1 cellular context compared by ENCODE assay signal in the genomic region with DNA sequence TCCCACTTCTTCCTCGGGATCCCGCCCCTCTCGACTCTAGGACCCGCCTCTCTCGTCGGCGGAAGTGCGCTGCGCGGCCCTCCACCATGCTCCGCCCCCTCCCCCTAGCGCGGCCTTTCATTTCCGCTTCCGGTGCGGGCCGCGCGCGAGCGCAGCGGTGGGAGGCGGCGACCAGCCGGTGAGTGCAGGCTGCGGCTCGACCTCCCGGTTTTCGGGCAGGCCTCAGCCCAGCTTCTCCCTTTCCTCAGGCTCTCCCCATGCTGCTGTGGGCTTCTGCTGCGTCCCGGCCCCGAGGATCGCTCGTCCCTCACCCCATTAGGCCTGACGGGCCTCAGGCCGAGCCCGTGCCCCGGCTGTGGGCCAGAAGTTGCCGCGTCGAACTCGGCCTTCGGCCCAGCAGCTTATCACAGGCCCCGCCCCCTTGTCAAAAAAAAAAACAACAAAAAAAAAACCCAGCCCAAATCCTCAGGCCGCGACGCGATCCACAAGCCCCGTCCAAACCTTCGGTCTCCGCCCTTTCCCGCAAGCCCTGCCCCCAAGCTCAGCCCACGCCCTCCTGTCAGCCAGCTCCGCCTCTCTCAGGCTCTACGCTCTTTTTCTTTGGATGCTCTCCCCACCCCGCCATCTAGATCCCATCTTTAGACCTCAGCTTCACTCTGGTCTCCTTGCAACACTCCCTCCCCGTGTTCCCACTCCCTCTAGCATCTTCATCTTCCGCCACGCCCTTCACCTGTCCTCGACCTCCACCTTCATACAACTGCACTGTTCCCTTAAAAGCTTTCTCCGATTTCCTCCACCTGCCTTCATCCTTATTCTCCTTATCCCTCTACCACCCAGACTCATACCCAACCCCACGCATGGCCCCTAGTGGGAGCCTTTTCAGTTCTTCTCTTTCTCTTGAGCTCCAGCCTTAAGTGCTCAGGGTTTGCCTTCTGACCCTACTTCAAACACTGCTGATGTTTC.
TF ChIP-seq lines count a peak whose summit lies in the region.

A gene with protein sequence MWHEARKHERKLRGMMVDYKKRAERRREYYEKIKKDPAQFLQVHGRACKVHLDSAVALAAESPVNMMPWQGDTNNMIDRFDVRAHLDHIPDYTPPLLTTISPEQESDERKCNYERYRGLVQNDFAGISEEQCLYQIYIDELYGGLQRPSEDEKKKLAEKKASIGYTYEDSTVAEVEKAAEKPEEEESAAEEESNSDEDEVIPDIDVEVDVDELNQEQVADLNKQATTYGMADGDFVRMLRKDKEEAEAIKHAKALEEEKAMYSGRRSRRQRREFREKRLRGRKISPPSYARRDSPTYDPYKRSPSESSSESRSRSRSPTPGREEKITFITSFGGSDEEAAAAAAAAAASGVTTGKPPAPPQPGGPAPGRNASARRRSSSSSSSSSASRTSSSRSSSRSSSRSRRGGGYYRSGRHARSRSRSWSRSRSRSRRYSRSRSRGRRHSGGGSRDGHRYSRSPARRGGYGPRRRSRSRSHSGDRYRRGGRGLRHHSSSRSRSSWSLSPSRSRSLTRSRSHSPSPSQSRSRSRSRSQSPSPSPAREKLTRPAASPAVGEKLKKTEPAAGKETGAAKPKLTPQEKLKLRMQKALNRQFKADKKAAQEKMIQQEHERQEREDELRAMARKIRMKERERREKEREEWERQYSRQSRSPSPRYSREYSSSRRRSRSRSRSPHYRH (plus strand): TSS at position 115 of the 963 bp plus-strand sequence. CDS start 1,168 bp downstream, outside the sequence.

TF ChIP-seq in HepG2, 621 proteins besides CTCF, POLR2A, EP300 and RAD21 (continued from another document and continues in another):
- TF ChIP-seq GLI4 (CRISPR knock-in tag; IDR thresholded peaks at IDR 0.05; ENCODE audit: borderline replicate concordance): no peak; the same call in 1 of the 2 replicates
- TF ChIP-seq, protein P1, sequence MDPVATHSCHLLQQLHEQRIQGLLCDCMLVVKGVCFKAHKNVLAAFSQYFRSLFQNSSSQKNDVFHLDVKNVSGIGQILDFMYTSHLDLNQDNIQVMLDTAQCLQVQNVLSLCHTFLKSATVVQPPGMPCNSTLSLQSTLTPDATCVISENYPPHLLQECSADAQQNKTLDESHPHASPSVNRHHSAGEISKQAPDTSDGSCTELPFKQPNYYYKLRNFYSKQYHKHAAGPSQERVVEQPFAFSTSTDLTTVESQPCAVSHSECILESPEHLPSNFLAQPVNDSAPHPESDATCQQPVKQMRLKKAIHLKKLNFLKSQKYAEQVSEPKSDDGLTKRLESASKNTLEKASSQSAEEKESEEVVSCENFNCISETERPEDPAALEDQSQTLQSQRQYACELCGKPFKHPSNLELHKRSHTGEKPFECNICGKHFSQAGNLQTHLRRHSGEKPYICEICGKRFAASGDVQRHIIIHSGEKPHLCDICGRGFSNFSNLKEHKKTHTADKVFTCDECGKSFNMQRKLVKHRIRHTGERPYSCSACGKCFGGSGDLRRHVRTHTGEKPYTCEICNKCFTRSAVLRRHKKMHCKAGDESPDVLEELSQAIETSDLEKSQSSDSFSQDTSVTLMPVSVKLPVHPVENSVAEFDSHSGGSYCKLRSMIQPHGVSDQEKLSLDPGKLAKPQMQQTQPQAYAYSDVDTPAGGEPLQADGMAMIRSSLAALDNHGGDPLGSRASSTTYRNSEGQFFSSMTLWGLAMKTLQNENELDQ (CRISPR knock-in tag; IDR thresholded peaks at IDR 0.05; ENCODE audit: borderline replicate concordance): no peak
- no peak for TF ChIP-seq DNMT3B (CRISPR knock-in tag; conservative IDR thresholded peaks at IDR 0.05)
- TF ChIP-seq, protein P2, sequence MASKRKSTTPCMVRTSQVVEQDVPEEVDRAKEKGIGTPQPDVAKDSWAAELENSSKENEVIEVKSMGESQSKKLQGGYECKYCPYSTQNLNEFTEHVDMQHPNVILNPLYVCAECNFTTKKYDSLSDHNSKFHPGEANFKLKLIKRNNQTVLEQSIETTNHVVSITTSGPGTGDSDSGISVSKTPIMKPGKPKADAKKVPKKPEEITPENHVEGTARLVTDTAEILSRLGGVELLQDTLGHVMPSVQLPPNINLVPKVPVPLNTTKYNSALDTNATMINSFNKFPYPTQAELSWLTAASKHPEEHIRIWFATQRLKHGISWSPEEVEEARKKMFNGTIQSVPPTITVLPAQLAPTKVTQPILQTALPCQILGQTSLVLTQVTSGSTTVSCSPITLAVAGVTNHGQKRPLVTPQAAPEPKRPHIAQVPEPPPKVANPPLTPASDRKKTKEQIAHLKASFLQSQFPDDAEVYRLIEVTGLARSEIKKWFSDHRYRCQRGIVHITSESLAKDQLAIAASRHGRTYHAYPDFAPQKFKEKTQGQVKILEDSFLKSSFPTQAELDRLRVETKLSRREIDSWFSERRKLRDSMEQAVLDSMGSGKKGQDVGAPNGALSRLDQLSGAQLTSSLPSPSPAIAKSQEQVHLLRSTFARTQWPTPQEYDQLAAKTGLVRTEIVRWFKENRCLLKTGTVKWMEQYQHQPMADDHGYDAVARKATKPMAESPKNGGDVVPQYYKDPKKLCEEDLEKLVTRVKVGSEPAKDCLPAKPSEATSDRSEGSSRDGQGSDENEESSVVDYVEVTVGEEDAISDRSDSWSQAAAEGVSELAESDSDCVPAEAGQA (IDR thresholded peaks at IDR 0.05; ENCODE audit: low read depth): 0 out of 2 replicates have a peak, but pooled peaks have one; percentile 58
- TF ChIP-seq, protein P2 (CRISPR knock-in tag; IDR thresholded peaks at IDR 0.05; ENCODE audit: borderline replicate concordance): peak; percentile 75; the same call in 1 of the 2 replicates
- TF ChIP-seq ZNF773 (CRISPR knock-in tag; IDR thresholded peaks at IDR 0.05; ENCODE audit: borderline replicate concordance): peak; percentile 62; the same call in 1 of the 2 replicates
- TF ChIP-seq, protein P3, sequence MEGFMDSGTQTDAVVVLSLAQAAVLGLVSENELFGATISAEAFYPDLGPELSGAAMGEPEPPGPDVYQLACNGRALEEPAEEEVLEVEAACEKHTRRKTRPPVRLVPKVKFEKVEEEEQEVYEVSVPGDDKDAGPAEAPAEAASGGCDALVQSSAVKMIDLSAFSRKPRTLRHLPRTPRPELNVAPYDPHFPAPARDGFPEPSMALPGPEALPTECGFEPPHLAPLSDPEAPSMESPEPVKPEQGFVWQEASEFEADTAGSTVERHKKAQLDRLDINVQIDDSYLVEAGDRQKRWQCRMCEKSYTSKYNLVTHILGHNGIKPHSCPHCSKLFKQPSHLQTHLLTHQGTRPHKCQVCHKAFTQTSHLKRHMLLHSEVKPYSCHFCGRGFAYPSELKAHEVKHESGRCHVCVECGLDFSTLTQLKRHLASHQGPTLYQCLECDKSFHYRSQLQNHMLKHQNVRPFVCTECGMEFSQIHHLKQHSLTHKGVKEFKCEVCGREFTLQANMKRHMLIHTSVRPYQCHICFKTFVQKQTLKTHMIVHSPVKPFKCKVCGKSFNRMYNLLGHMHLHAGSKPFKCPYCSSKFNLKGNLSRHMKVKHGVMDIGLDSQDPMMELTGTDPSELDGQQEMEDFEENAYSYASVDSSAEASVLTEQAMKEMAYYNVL (CRISPR knock-in tag; IDR thresholded peaks at IDR 0.05; ENCODE audit: borderline replicate concordance): no peak
- TF ChIP-seq CEBPB (IDR thresholded peaks at IDR 0.05; ENCODE audit: borderline replicate concordance, low read depth, low read length): no peak
- no peak for TF ChIP-seq ZNF251 (CRISPR knock-in tag; IDR thresholded peaks at IDR 0.05)
- TF ChIP-seq ZBTB8A (CRISPR knock-in tag; IDR thresholded peaks at IDR 0.05; ENCODE audit: borderline replicate concordance, low read depth): no peak
- TF ChIP-seq JUNB (CRISPR knock-in tag; IDR thresholded peaks at IDR 0.05; ENCODE audit: borderline replicate concordance): no peak
- TF ChIP-seq CCDC6 (CRISPR knock-in tag; IDR thresholded peaks at IDR 0.05): no peak; the same call in 1 of the 2 replicates
- TF ChIP-seq, protein P4, sequence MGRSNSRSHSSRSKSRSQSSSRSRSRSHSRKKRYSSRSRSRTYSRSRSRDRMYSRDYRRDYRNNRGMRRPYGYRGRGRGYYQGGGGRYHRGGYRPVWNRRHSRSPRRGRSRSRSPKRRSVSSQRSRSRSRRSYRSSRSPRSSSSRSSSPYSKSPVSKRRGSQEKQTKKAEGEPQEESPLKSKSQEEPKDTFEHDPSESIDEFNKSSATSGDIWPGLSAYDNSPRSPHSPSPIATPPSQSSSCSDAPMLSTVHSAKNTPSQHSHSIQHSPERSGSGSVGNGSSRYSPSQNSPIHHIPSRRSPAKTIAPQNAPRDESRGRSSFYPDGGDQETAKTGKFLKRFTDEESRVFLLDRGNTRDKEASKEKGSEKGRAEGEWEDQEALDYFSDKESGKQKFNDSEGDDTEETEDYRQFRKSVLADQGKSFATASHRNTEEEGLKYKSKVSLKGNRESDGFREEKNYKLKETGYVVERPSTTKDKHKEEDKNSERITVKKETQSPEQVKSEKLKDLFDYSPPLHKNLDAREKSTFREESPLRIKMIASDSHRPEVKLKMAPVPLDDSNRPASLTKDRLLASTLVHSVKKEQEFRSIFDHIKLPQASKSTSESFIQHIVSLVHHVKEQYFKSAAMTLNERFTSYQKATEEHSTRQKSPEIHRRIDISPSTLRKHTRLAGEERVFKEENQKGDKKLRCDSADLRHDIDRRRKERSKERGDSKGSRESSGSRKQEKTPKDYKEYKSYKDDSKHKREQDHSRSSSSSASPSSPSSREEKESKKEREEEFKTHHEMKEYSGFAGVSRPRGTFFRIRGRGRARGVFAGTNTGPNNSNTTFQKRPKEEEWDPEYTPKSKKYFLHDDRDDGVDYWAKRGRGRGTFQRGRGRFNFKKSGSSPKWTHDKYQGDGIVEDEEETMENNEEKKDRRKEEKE (IDR thresholded peaks at IDR 0.05): no peak
- TF ChIP-seq PHB2 (IDR thresholded peaks at IDR 0.05; ENCODE audit: partially characterized antibody): no peak
- no peak for TF ChIP-seq ZNF660 (CRISPR knock-in tag; IDR thresholded peaks at IDR 0.05; ENCODE audit: borderline replicate concordance, low read depth)
- peak; percentile 4 for TF ChIP-seq TEAD3 (CRISPR knock-in tag; optimal IDR thresholded peaks at IDR 0.05; ENCODE audit: borderline replicate concordance)
- TF ChIP-seq MEIS2 (CRISPR knock-in tag; IDR thresholded peaks at IDR 0.05): 0 out of 2 replicates have a peak, but pooled peaks have one; percentile 14
- no peak for TF ChIP-seq KDM1A (CRISPR knock-in tag; IDR thresholded peaks at IDR 0.05)
- no peak for TF ChIP-seq ZNF746 (CRISPR knock-in tag; IDR thresholded peaks at IDR 0.05)
- peak; percentile 62; the same call in 1 of the 2 replicates for TF ChIP-seq ZNF768 (CRISPR knock-in tag; IDR thresholded peaks at IDR 0.05)
- TF ChIP-seq ZFP62 (CRISPR knock-in tag; IDR thresholded peaks at IDR 0.05): 0 out of 2 replicates have a peak, but pooled peaks have one; percentile 26
- TF ChIP-seq, protein P5, sequence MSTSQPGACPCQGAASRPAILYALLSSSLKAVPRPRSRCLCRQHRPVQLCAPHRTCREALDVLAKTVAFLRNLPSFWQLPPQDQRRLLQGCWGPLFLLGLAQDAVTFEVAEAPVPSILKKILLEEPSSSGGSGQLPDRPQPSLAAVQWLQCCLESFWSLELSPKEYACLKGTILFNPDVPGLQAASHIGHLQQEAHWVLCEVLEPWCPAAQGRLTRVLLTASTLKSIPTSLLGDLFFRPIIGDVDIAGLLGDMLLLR (CRISPR knock-in tag; IDR thresholded peaks at IDR 0.05): peak; percentile 77; the same call in 1 of the 2 replicates
- TF ChIP-seq ARNT (IDR thresholded peaks at IDR 0.05): no peak
- TF ChIP-seq FOSL2 (CRISPR knock-in tag; IDR thresholded peaks at IDR 0.05): no peak; the same call in 1 of the 2 replicates
- peak; percentile 64; the same call in 1 of the 2 replicates for TF ChIP-seq ZNF619 (CRISPR knock-in tag; IDR thresholded peaks at IDR 0.05)
- TF ChIP-seq ZNF496 (CRISPR knock-in tag; IDR thresholded peaks at IDR 0.05; ENCODE audit: insufficient replicate concordance): no peak
- TF ChIP-seq, protein P6, sequence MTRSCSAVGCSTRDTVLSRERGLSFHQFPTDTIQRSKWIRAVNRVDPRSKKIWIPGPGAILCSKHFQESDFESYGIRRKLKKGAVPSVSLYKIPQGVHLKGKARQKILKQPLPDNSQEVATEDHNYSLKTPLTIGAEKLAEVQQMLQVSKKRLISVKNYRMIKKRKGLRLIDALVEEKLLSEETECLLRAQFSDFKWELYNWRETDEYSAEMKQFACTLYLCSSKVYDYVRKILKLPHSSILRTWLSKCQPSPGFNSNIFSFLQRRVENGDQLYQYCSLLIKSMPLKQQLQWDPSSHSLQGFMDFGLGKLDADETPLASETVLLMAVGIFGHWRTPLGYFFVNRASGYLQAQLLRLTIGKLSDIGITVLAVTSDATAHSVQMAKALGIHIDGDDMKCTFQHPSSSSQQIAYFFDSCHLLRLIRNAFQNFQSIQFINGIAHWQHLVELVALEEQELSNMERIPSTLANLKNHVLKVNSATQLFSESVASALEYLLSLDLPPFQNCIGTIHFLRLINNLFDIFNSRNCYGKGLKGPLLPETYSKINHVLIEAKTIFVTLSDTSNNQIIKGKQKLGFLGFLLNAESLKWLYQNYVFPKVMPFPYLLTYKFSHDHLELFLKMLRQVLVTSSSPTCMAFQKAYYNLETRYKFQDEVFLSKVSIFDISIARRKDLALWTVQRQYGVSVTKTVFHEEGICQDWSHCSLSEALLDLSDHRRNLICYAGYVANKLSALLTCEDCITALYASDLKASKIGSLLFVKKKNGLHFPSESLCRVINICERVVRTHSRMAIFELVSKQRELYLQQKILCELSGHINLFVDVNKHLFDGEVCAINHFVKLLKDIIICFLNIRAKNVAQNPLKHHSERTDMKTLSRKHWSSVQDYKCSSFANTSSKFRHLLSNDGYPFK (CRISPR knock-in tag; IDR thresholded peaks at IDR 0.05; ENCODE audit: borderline replicate concordance): peak; percentile 76; the same call in 1 of the 2 replicates
- TF ChIP-seq ZNF296 (CRISPR knock-in tag; conservative IDR thresholded peaks at IDR 0.05): no peak
- TF ChIP-seq ARID2 (CRISPR knock-in tag; IDR thresholded peaks at IDR 0.05; ENCODE audit: borderline replicate concordance): no peak
- 0 out of 2 replicates have a peak, but pooled peaks have one; percentile 64 for TF ChIP-seq ZFP36L1 (CRISPR knock-in tag; IDR thresholded peaks at IDR 0.05)
- peak; percentile 82 for TF ChIP-seq SP2 (CRISPR knock-in tag; IDR thresholded peaks at IDR 0.05)
- no peak for TF ChIP-seq ZNF510 (CRISPR knock-in tag; IDR thresholded peaks at IDR 0.05; ENCODE audit: low read depth)
- TF ChIP-seq ZNF670 (CRISPR knock-in tag; IDR thresholded peaks at IDR 0.05; ENCODE audit: borderline replicate concordance): peak; percentile 77; the same call in 1 of the 2 replicates
- no peak for TF ChIP-seq ZNF782 (CRISPR knock-in tag; IDR thresholded peaks at IDR 0.05; ENCODE audit: borderline replicate concordance)
- TF ChIP-seq KDM4B (CRISPR knock-in tag; IDR thresholded peaks at IDR 0.05): 0 out of 2 replicates have a peak, but pooled peaks have one; percentile 41
